In the genomic region with DNA sequence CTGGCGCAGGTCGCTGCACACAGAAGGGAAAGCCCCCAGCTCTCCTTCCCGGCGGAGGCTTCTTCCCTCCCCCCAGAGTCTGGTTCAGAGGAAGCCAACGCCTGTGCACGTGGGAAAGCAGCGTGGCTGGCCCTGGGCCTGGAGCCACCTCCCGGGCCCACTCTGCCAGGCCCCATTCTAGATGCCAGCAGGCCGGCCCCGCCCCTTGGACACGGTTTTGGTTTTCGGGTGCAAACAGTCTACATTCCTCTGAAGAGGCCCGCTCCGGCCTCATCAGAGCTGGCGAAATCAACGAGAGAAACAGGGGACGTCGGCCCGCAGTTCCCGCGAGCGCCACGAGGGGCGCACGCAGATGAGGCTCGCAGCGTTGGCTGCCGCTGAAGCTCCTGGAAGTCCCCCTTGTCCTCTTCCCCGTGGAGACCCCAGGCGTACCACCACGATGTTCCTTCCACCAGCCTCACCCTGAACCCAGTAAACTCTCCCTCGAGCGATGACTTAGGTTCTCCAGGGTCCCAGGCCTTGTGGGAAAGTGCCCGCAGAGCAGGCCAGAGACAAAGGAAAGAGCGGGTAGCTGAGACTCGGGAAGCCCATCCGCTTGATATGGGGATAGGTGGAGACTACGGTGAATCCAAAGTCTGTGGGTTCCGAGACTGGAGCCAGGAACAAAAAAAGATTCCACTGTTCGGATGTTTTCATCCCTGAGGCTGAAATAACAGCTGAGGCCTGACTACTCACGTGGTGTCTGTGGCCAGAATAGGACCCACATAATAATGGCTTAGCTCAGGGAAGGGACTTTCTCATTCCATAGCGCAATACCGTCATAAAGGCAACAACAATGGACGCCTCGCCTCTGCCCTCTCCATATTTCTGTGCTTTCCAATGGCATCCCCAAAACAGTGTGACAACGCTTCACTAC, we compare ENCODE assay signal across 8 cellular contexts.
DNase-seq lines count a peak whose midpoint lies in the region; ATAC-seq, FAIRE-seq and TF ChIP-seq lines count a peak whose summit lies in the region.

No MANE protein-coding gene starts in this region.

- no peaks in the 10 kb centered on the region for H3K9me3 Mint-ChIP-seq in activated B cell treated with CpG ODN at 0.5 μM for 24 hours

- no peak overlapping the region for H3K27ac ChIP-seq in kidney (ENCODE audit: low read depth in 2 of 2, low read length in 2 of 2)

- no peak overlapping the region for H3K27ac Mint-ChIP-seq in activated B cell treated with CpG ODN at 0.5 μM for 24 hours

- H3K36me3 ChIP-seq in kidney (ENCODE audit: control insufficient read depth in 1 of 2, insufficient read depth in 2 of 2, low read length in 2 of 2): no peaks in the 10 kb centered on the region

- no peaks in the 10 kb centered on the region for H3K9me3 ChIP-seq in kidney (ENCODE audit: control insufficient read depth in 1 of 2, low read length in 2 of 2)

- CTCF ChIA-PET in activated B cell treated with CpG ODN at 0.5 μM for 24 hours (lab: Charles Lee): interaction anchor here (0.7 to 3.0 kb wide), 6 partner anchors 10 to 1140 kb away, joined by 3 to 13 read pairs (median 6); no protein-coding TSS in a partner anchor

- ATAC-seq in GM19372 (IDR thresholded peaks at IDR 0.05; ENCODE audit: low read depth, unreplicated experiment) (peak; percentile 95), HG03469 (IDR thresholded peaks at IDR 0.05; ENCODE audit: unreplicated experiment) (peak; percentile 86), activated B cell treated with CpG ODN at 0.5 μM for 24 hours (ENCODE audit: low read depth) (peak; percentile 78)

- DNase-seq in AG08396 (ENCODE audit: low spot score) (peak; percentile 62), activated B cell treated with CpG ODN at 0.5 μM for 24 hours (peak; percentile 46), cardiac fibroblast (ENCODE audit: low read depth in 2 of 2) (peak; percentile 63 to 92), kidney (peak; percentile 93), COLO829 (ENCODE audit: low spot score) (no peak)
- peak; percentile 73 for DNase-seq in stimulated activated CD4-positive, alpha-beta T cell treated with anti-CD3 and anti-CD28 coated beads, Interleukin-15, amount 100 ng/mL, for 24 hours

- H3K27me3 Mint-ChIP-seq in activated B cell treated with CpG ODN at 0.5 μM for 24 hours: peaks cover 15% of the 10 kb centered on the region

- FAIRE-seq in kidney (lab: Jason Lieb, UNC): no peak

- H3K4me3 ChIP-seq in cardiac fibroblast (replicated peaks in 1 of 2; ENCODE audit: low read depth in 2 of 2, low read length in 2 of 2): peak overlapping the region in 1 of 2 donors; percentile 33
- H3K4me3 ChIP-seq in kidney (ENCODE audit: low read length in 2 of 2): peak overlapping the region in 1 of 2 donors; percentile 44

- peak overlapping the region; percentile 48 for H3K4me3 Mint-ChIP-seq in activated B cell treated with CpG ODN at 0.5 μM for 24 hours

- intact Hi-C loops in activated B cell treated with CpG ODN at 0.5 μM for 24 hours (cut with micrococcal nuclease): loop anchor here (10.0 kb wide), 1 partner anchor 191 kb away; no protein-coding TSS in a partner anchor
- intact Hi-C loops in kidney (cut with DNase I): no loop called here

- POLR2A ChIA-PET in activated B cell treated with CpG ODN at 0.5 μM for 24 hours (lab: Charles Lee): no interaction called here

- H3K4me1 ChIP-seq in kidney (ENCODE audit: control insufficient read depth in 1 of 2, insufficient read depth in 1 of 2, low read depth in 1 of 2, low read length in 2 of 2): no peaks in the 10 kb centered on the region

- TF ChIP-seq CTCF in activated B cell treated with CpG ODN at 0.5 μM for 24 hours (IDR thresholded peaks at IDR 0.05): peak; percentile 59
- peak; percentile 97 for TF ChIP-seq CTCF in cardiac fibroblast (IDR thresholded peaks at IDR 0.05; ENCODE audit: low read depth, low read length)
- peak; percentile 82 for TF ChIP-seq CTCF in kidney (IDR thresholded peaks at IDR 0.05; ENCODE audit: borderline replicate concordance, extremely low read depth, insufficient read depth)

- H3K36me3 Mint-ChIP-seq in activated B cell treated with CpG ODN at 0.5 μM for 24 hours (ENCODE audit: low read depth): no peaks in the 10 kb centered on the region

- no peak overlapping the region for H3K9ac ChIP-seq in kidney (ENCODE audit: low read length in 2 of 2)

- peaks cover 3% of the 10 kb centered on the region for H3K4me1 Mint-ChIP-seq in activated B cell treated with CpG ODN at 0.5 μM for 24 hours
